20 cellular contexts compared by ENCODE assay signal in the genomic region with DNA sequence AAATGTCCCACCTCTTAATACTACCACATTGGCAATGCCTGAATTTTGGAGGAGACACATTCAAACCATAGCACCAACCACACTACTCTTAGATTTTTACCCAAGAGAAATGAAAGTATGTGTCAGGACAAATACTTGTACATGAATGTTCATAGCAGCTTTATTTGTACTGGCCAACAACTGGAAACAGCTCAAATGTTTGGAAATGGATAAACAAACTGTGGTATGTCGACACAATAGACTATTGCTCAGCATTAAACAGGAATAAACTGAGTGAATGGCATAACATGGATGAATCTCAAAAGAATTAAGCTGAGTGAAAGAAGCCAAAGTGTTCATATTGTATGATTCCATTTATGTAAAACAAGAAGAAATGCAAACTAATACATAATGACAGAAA. TPM values are rescaled to one million over a fixed set of nuclear protein-coding genes. Genes with fewer than 3 reads are reported as not detected.
"Had no signal": no experiment of that assay in that cellular context is flagged by ENCODE, and none has a peak within 500 bp of the region (broad histone marks: within the 10 kb centered on the region; RNA-seq: fewer than 3 reads in every experiment).

No MANE protein-coding gene starts in this region.

- H3K27me3 ChIP-seq: MG63, SJSA1 had no signal

- H3K4me3 ChIP-seq: MG63, SJSA1, SK-N-MC had no signal

- H3K4me1 ChIP-seq: SJSA1 had no signal

- H3K9me3 ChIP-seq: MG63, SJSA1 had no signal

- H3K27ac ChIP-seq: SJSA1, SK-N-MC had no signal

- H3K36me3 ChIP-seq: MG63, SJSA1 had no signal

- DNase-seq: KBM-7, MG63, NCI-H1092, NCI-H1105 treated with DMSO at 0.1 percent for 48 hours, NCI-H1436, NCI-H187, NCI-H2029, NCI-H2081 treated with DMSO at 0.1 percent for 48 hours, NCI-H2171, NCI-H226, NCI-H446, NCI-H510A, NCI-H524 treated with DMSO at 0.1 percent for 48 hours, NCI-H69, NCI-H774, Right ventricle myocardium superior, RPMI8226, SIG-M5 had no signal

RNA-seq across cellular contexts. Expression of a gene that starts 18.5 kb away (rescaled TPM):
- total RNA-seq: SJSA1 had no signal
